In genomic region chr1:18093193-18093592, GRCh38 we compare ENCODE assay signal across 1 cellular context.
TF ChIP-seq lines count a peak whose summit lies in the region.

No MANE protein-coding gene starts in this region.

TF ChIP-seq in H1, 55 proteins besides CTCF, POLR2A, EP300 and RAD21:
- TF ChIP-seq CHD7 (IDR thresholded peaks at IDR 0.05; ENCODE audit: insufficient replicate concordance, low read length) (no peak), RFX5 (IDR thresholded peaks at IDR 0.05; ENCODE audit: borderline replicate concordance, low read depth, low read length) (no peak), RBBP5 (IDR thresholded peaks at IDR 0.05; ENCODE audit: borderline replicate concordance, low read depth, low read length) (no peak), KDM5A (IDR thresholded peaks at IDR 0.05; ENCODE audit: low read length) (no peak), TAF7 (optimal IDR thresholded peaks at IDR 0.05; ENCODE audit: borderline replicate concordance, low read depth, low read length) (no peak)
TF ChIP-seq in H1: peak in this region for 0.
